Comparison of ENCODE assay signal across 8 cellular contexts in the genomic region with DNA sequence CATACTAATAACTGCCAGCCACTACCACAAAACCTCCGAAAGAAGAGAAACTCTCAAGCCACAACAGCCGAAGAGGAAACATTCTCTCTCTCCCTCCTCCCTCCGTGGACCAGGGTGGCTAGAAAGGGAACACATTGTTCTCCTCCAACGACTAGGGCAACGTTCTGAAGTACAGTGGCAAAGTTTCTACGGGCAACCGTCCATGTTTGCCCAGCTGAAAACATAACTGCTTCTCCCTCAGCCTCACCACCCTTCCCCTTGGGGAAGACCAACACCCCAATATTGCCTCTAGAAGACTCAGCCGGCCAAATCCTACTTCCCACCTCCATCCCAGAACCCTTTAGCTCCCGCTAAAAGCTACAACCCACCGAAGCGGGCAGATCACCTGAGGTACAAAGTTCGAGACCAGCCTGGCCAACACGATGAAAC. TPM values are rescaled to one million over a fixed set of nuclear protein-coding genes. Genes with fewer than 3 reads are reported as not detected.
DNase-seq lines count a peak whose midpoint lies in the region; ATAC-seq and TF ChIP-seq lines count a peak whose summit lies in the region.

No MANE protein-coding gene starts in this region.

- peaks cover 60% of the 10 kb centered on the region for H3K36me3 Mint-ChIP-seq in activated CD4-positive, alpha-beta T cell treated with anti-CD3 and anti-CD28 coated beads, Interleukin-2, amount 10 ng/mL, durations not matched to agents 7 days and 5 days (ENCODE audit: low read depth)
- peaks cover 51% of the 10 kb centered on the region for H3K36me3 Mint-ChIP-seq in neural progenitor cell

- no peak overlapping the region for H2AFZ ChIP-seq in neural progenitor cell (replicated peaks)

- peaks cover 15% of the 10 kb centered on the region for H3K27me3 Mint-ChIP-seq in activated CD4-positive, alpha-beta T cell treated with anti-CD3 and anti-CD28 coated beads, Interleukin-2, amount 10 ng/mL, durations not matched to agents 7 days and 5 days
- H3K27me3 Mint-ChIP-seq in neural progenitor cell (ENCODE audit: insufficient read depth, low read depth): peaks cover 3% of the 10 kb centered on the region

- peaks cover 69% of the 10 kb centered on the region for H4K20me1 ChIP-seq in neural progenitor cell (ENCODE audit: low read depth)

- peak overlapping the region; percentile 97 for H3K9ac ChIP-seq in neural progenitor cell

- H3K27ac Mint-ChIP-seq in activated CD4-positive, alpha-beta T cell treated with anti-CD3 and anti-CD28 coated beads, Interleukin-2, amount 10 ng/mL, durations not matched to agents 7 days and 5 days: peak overlapping the region; percentile 91
- H3K27ac Mint-ChIP-seq in neural progenitor cell: peak overlapping the region; percentile 87

- no peaks in the 10 kb centered on the region for H3K9me3 ChIP-seq in SJSA1 (replicated peaks)
- H3K9me3 ChIP-seq in neural progenitor cell (ENCODE audit: low read depth): no peaks in the 10 kb centered on the region

- H3K36me3 ChIP-seq in SJSA1 (peaks cover 51% of the 10 kb centered on the region), neural progenitor cell (peaks cover 29% of the 10 kb centered on the region)

- H3K4me3 ChIP-seq in SJSA1 (peak overlapping the region; percentile 77), neural progenitor cell (peak overlapping the region; percentile 100)

- POLR2A ChIA-PET in activated CD4-positive, alpha-beta T cell treated with anti-CD3 and anti-CD28 coated beads, Interleukin-2, amount 10 ng/mL, durations not matched to agents 7 days and 5 days (lab: Charles Lee): no interaction called here

- H3K27me3 ChIP-seq in SJSA1 (replicated peaks) (no peaks in the 10 kb centered on the region), neural progenitor cell (no peaks in the 10 kb centered on the region)

- no peak for ATAC-seq in GM18858 (IDR thresholded peaks at IDR 0.05; ENCODE audit: unreplicated experiment)
- no peak for ATAC-seq in GM21367 (IDR thresholded peaks at IDR 0.05; ENCODE audit: unreplicated experiment)

- H3F3A ChIP-seq in neural progenitor cell (ENCODE audit: low read depth): peaks cover 71% of the 10 kb centered on the region

- peak overlapping the region; percentile 90 for H3K4me3 Mint-ChIP-seq in activated CD4-positive, alpha-beta T cell treated with anti-CD3 and anti-CD28 coated beads, Interleukin-2, amount 10 ng/mL, durations not matched to agents 7 days and 5 days
- H3K4me3 Mint-ChIP-seq in neural progenitor cell: peak overlapping the region; percentile 100

- TF ChIP-seq CTCF in neural progenitor cell (IDR thresholded peaks at IDR 0.05): no peak

- H3K79me2 ChIP-seq in neural progenitor cell (ENCODE audit: low read depth): peaks cover 86% of the 10 kb centered on the region

- CTCF ChIA-PET in activated CD4-positive, alpha-beta T cell treated with anti-CD3 and anti-CD28 coated beads, Interleukin-2, amount 10 ng/mL, durations not matched to agents 7 days and 5 days (lab: Charles Lee): interaction anchor here (0.7 to 2.7 kb wide), 5 partner anchors 8 to 304 kb away, joined by 3 to 7 read pairs (median 4); no protein-coding TSS in a partner anchor

- peaks cover 11% of the 10 kb centered on the region; the same call in 1 of the 2 replicates for H3K4me1 ChIP-seq in SJSA1 (replicated peaks)
- H3K4me1 ChIP-seq in neural progenitor cell: peaks cover 41% of the 10 kb centered on the region

- DNase-seq in activated CD4-positive, alpha-beta T cell treated with anti-CD3 and anti-CD28 coated beads, Interleukin-2, amount 10 ng/mL, durations not matched to agents 7 days and 5 days: peak; percentile 9
- no peak for DNase-seq in activated CD4-positive, alpha-beta T cell treated with anti-CD3 and anti-CD28 coated beads for 1 hour
- DNase-seq in SJSA1 (ENCODE audit: low read depth in 1 of 2, low spot score in 2 of 2) (peak in 1 of 2 experiments; percentile 16), epithelial cell of prostate (ENCODE audit: low read depth, low spot score) (no peak), neural progenitor cell (ENCODE audit: low spot score) (peak; percentile 37), NCI-H2029 treated with DMSO at 0.1 percent for 48 hours (lab: John Stamatoyannopoulos, UW) (no peak)

- no peaks in the 10 kb centered on the region for H3K9me3 Mint-ChIP-seq in activated CD4-positive, alpha-beta T cell treated with anti-CD3 and anti-CD28 coated beads, Interleukin-2, amount 10 ng/mL, durations not matched to agents 7 days and 5 days
- H3K9me3 Mint-ChIP-seq in neural progenitor cell: no peaks in the 10 kb centered on the region

- peak overlapping the region; percentile 97 for H3K4me2 ChIP-seq in neural progenitor cell

- peaks cover 50% of the 10 kb centered on the region for H3K4me1 Mint-ChIP-seq in activated CD4-positive, alpha-beta T cell treated with anti-CD3 and anti-CD28 coated beads, Interleukin-2, amount 10 ng/mL, durations not matched to agents 7 days and 5 days
- peaks cover 44% of the 10 kb centered on the region for H3K4me1 Mint-ChIP-seq in neural progenitor cell

- H3K27ac ChIP-seq in SJSA1 (no peak overlapping the region), epithelial cell of prostate (peak overlapping the region; percentile 13), neural progenitor cell (peak overlapping the region; percentile 42)

RNA-seq across cellular contexts. Expression of a gene that starts 2.0 kb away (rescaled TPM):
- 100 to 1,000 TPM; 140 to 146 TPM for total RNA-seq in activated CD4-positive, alpha-beta T cell treated with anti-CD3 and anti-CD28 coated beads, Interleukin-2, amount 10 ng/mL, durations not matched to agents 7 days and 5 days
- 150 and 181 TPM in 2 replicates for total RNA-seq in SJSA1 (2014; rRNA removed; shearing (Covaris generic))
- 428 and 695 TPM in 2 replicates for total RNA-seq in neural progenitor cell (ENCODE audit: low replicate concordance)

RNA-seq across cellular contexts. Expression of a gene that starts 10.8 kb away (rescaled TPM):
- not detected for total RNA-seq in activated CD4-positive, alpha-beta T cell treated with anti-CD3 and anti-CD28 coated beads, Interleukin-2, amount 10 ng/mL, durations not matched to agents 7 days and 5 days
- total RNA-seq in SJSA1 (2014; rRNA removed; shearing (Covaris generic)): not detected in 2 replicates
- not detected in 2 replicates for total RNA-seq in neural progenitor cell (ENCODE audit: low replicate concordance)

Comparison
In these comparisons a context has a peak if more than half of its experiments do, and no peak if none do; other contexts are left out.
1. DNase-seq: peak in activated CD4-positive, alpha-beta T cell treated with anti-CD3 and anti-CD28 coated beads, Interleukin-2, amount 10 ng/mL, durations not matched to agents 7 days and 5 days (single experiment) and neural progenitor cell (single experiment); none in activated CD4-positive, alpha-beta T cell treated with anti-CD3 and anti-CD28 coated beads for 1 hour (single experiment), epithelial cell of prostate (single experiment) and NCI-H2029 treated with DMSO at 0.1 percent for 48 hours (single experiment).